ENCODE assay signal across 8 cellular contexts in the genomic region with DNA sequence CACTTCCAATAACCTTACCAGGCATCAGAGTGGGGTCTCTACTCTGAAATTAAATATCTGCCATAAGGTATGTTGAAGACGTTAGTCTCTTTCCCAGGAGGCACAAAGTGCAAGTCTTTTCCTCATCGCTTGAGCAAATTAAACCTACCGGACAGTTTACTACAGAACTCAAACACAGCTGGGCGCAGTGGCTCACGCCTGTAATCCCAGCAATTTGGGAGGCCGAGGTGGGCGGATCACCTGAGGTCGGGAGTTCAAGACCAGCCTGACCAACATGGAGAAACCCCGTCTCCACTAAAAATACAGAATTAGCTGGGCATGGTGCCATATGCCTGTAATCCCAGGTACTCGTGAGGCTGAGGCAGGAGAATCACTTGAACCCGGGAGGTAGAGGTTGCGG. TPM values are rescaled to one million over a fixed set of nuclear protein-coding genes. Genes with fewer than 3 reads are reported as not detected.
DNase-seq lines count a peak whose midpoint lies in the region; ATAC-seq, FAIRE-seq and TF ChIP-seq lines count a peak whose summit lies in the region.
"Not testable (repeated sequence)": the region's sequence is repeated elsewhere in the genome, so short reads cannot be mapped to it uniquely, and the experiment has no call there.

No MANE protein-coding gene starts in this region.

- POLR2A ChIA-PET in CD8-positive, alpha-beta T cell (lab: Charles Lee): interaction anchor here (1.1 to 4.6 kb wide), 8 partner anchors 11 to 190 kb away, joined by 3 to 56 read pairs (median 18); a partner anchor contains a TSS
- POLR2A ChIA-PET in GM12878 (lab: Charles Lee): interaction anchor here (0.5 to 5.3 kb wide), 4 partner anchors 11 to 116 kb away, joined by 4 to 132 read pairs (median 24); a partner anchor contains a TSS

- H3K36me3 ChIP-seq in CD8-positive, alpha-beta T cell (ENCODE audit: insufficient read depth, low read length): peaks cover 13% of the 10 kb centered on the region
- H3K36me3 ChIP-seq in Loucy (ENCODE audit: insufficient read depth, low read length); GM12878 (ENCODE audit: control insufficient read depth in 2 of 2, insufficient read depth in 2 of 2, low read length in 1 of 2); neural progenitor cell; aorta (ENCODE audit: control insufficient read depth in 1 of 2, insufficient read depth in 2 of 2, low read length in 1 of 2): not testable (repeated sequence)

- TF ChIP-seq POLR2A in GM12878 (IDR thresholded peaks at IDR 0.05; ENCODE audit: low read depth, low read length): not testable (repeated sequence)

- H3F3A ChIP-seq in Loucy (ENCODE audit: low read depth): not testable (repeated sequence)
- H3F3A ChIP-seq in neural progenitor cell (ENCODE audit: low read depth): peaks cover 35% of the 10 kb centered on the region

- H3K27ac Mint-ChIP-seq in CD8-positive, alpha-beta T cell; T-helper 2 cell treated with Interferon-gamma antibody and Interleukin-4, amounts not matched to agents 5 μg/mL and 100 μg/mL, for 36 hours; memory B cell; neural progenitor cell: not testable (repeated sequence)

- not testable (repeated sequence) for H3K9me3 Mint-ChIP-seq in CD8-positive, alpha-beta T cell; T-helper 2 cell treated with Interferon-gamma antibody and Interleukin-4, amounts not matched to agents 5 μg/mL and 100 μg/mL, for 36 hours; activated T-cell treated with anti-CD3 and anti-CD28 coated beads, Interleukin-2, amount 50 U/mL, for 4 hours; memory B cell; neural progenitor cell

- CTCF ChIA-PET in CD8-positive, alpha-beta T cell (lab: Charles Lee): interaction anchor here (0.7 to 5.3 kb wide), 3 partner anchors 7 to 182 kb away, joined by 3 to 57 read pairs (median 12); a partner anchor contains a TSS
- CTCF ChIA-PET in GM12878 (lab: Yijun Ruan, JAX): interaction anchor here (1.1 to 6.6 kb wide), 5 partner anchors 8 to 182 kb away, joined by 3 to 62 read pairs (median 13); a partner anchor contains a TSS

- not testable (repeated sequence) for H3K9me2 ChIP-seq in Loucy (replicated peaks; ENCODE audit: low read depth, low read length)

- peaks cover 20% of the 10 kb centered on the region for H3K4me1 ChIP-seq in CD8-positive, alpha-beta T cell (ENCODE audit: insufficient read depth, low read length)
- H3K4me1 ChIP-seq in Loucy (ENCODE audit: insufficient read depth, low read length, poor library complexity, severe bottlenecking): peaks cover 21% of the 10 kb centered on the region
- H3K4me1 ChIP-seq in GM12878 (ENCODE audit: control insufficient read depth, insufficient read depth, low read length); neural progenitor cell; aorta (ENCODE audit: control insufficient read depth in 1 of 2, insufficient read depth in 2 of 2, low read length in 2 of 2): not testable (repeated sequence)

- not testable (repeated sequence) for TF ChIP-seq CTCF in CD8-positive, alpha-beta T cell (IDR thresholded peaks at IDR 0.05); Loucy (conservative IDR thresholded peaks at IDR 0.05; ENCODE audit: low read length); GM12878 (IDR thresholded peaks at IDR 0.05 in 2 of 3, conservative IDR thresholded peaks at IDR 0.05 in 1 of 3; ENCODE audit: control insufficient read depth in 2 of 3, extremely low read depth in 1 of 3, insufficient read depth in 1 of 3, low read depth in 3 of 3, low read length in 3 of 3); neural progenitor cell (IDR thresholded peaks at IDR 0.05)

- SMC1A ChIA-PET in GM12878 (lab: Charles Lee; ENCODE audit: uncharacterized antibody, unreplicated experiment): interaction anchor here (1.0 to 5.0 kb wide), 13 partner anchors 7 to 406 kb away, joined by 3 to 82 read pairs (median 4); a partner anchor contains a TSS

- H3K4me3 ChIP-seq in CD8-positive, alpha-beta T cell (ENCODE audit: low read depth, low read length); Loucy (ENCODE audit: low read length, poor library complexity, severe bottlenecking); aorta (ENCODE audit: low read length in 2 of 2): not testable (repeated sequence)
- H3K4me3 ChIP-seq in GM12878 (peak overlapping the region; percentile 87; the same call in 1 of the 2 replicates), neural progenitor cell (peak overlapping the region; percentile 88)

- H3K4me1 Mint-ChIP-seq in CD8-positive, alpha-beta T cell (ENCODE audit: low read depth): peaks cover 35% of the 10 kb centered on the region
- H3K4me1 Mint-ChIP-seq in T-helper 2 cell treated with Interferon-gamma antibody and Interleukin-4, amounts not matched to agents 5 μg/mL and 100 μg/mL, for 36 hours (ENCODE audit: low read depth): peaks cover 28% of the 10 kb centered on the region
- H3K4me1 Mint-ChIP-seq in activated T-cell treated with anti-CD3 and anti-CD28 coated beads, Interleukin-2, amount 50 U/mL, for 4 hours (ENCODE audit: low read depth): peaks cover 27% of the 10 kb centered on the region
- H3K4me1 Mint-ChIP-seq in memory B cell (peaks cover 26% of the 10 kb centered on the region), neural progenitor cell (peaks cover 25% of the 10 kb centered on the region)

- not testable (repeated sequence) for TF ChIP-seq EP300 in GM12878 (IDR thresholded peaks at IDR 0.05; ENCODE audit: borderline replicate concordance in 1 of 2, control insufficient read depth in 1 of 2, low read depth in 2 of 2, low read length in 2 of 2)

- TF ChIP-seq RAD21 in GM12878 (IDR thresholded peaks at IDR 0.05; ENCODE audit: insufficient read depth, low read depth, low read length): not testable (repeated sequence)

- not testable (repeated sequence) for H2AFZ ChIP-seq in Loucy (ENCODE audit: low read length); GM12878 (ENCODE audit: control insufficient read depth, low read depth, low read length); neural progenitor cell (replicated peaks)

- not testable (repeated sequence) for H4K20me1 ChIP-seq in Loucy (ENCODE audit: insufficient read depth, low read length, poor library complexity, severe bottlenecking); GM12878 (ENCODE audit: control insufficient read depth, insufficient read depth); neural progenitor cell (ENCODE audit: low read depth)

- H3K27ac ChIP-seq in CD8-positive, alpha-beta T cell (ENCODE audit: low read depth, low read length); GM12878 (ENCODE audit: control insufficient read depth, insufficient read depth); neural progenitor cell; aorta (ENCODE audit: low read depth in 1 of 2, low read length in 2 of 2): not testable (repeated sequence)

- RAD21 ChIA-PET in GM12878 (lab: Charles Lee; ENCODE audit: unreplicated experiment): interaction anchor here (1.2 to 3.4 kb wide), 5 partner anchors 9 to 34 kb away, joined by 3 to 42 read pairs (median 20); a partner anchor contains a TSS

- ATAC-seq in CD8-positive, alpha-beta T cell; activated T-cell treated with anti-CD3 and anti-CD28 coated beads, Interleukin-2, amount 50 U/mL, for 4 hours; GM12878; memory B cell (ENCODE audit: low read depth); aorta (ENCODE audit: low FRiP score): not testable (repeated sequence)

- H3K79me2 ChIP-seq in Loucy (ENCODE audit: insufficient read depth, low read length) (peaks cover 31% of the 10 kb centered on the region), GM12878 (ENCODE audit: control insufficient read depth, insufficient read depth, low read length) (peaks cover 22% of the 10 kb centered on the region), neural progenitor cell (ENCODE audit: low read depth) (peaks cover 20% of the 10 kb centered on the region)

- in situ Hi-C loops in GM12878 (cut with MboI): not testable (repeated sequence)

- H3K36me3 Mint-ChIP-seq in CD8-positive, alpha-beta T cell: peaks cover 31% of the 10 kb centered on the region
- peaks cover 27% of the 10 kb centered on the region for H3K36me3 Mint-ChIP-seq in T-helper 2 cell treated with Interferon-gamma antibody and Interleukin-4, amounts not matched to agents 5 μg/mL and 100 μg/mL, for 36 hours (ENCODE audit: low read depth)
- H3K36me3 Mint-ChIP-seq in activated T-cell treated with anti-CD3 and anti-CD28 coated beads, Interleukin-2, amount 50 U/mL, for 4 hours (ENCODE audit: insufficient read depth): peaks cover 13% of the 10 kb centered on the region
- not testable (repeated sequence) for H3K36me3 Mint-ChIP-seq in memory B cell
- H3K36me3 Mint-ChIP-seq in neural progenitor cell: peaks cover 20% of the 10 kb centered on the region

- H3K9me3 ChIP-seq in CD8-positive, alpha-beta T cell (ENCODE audit: low read length); Loucy (ENCODE audit: insufficient read depth, low read depth, low read length); GM12878 (replicated peaks; ENCODE audit: control insufficient read depth, insufficient read depth, low read length); neural progenitor cell (ENCODE audit: low read depth); aorta (ENCODE audit: control insufficient read depth, low read length): not testable (repeated sequence)

- peak overlapping the region; percentile 78 for H3K4me2 ChIP-seq in Loucy (ENCODE audit: low read depth, low read length, poor library complexity, severe bottlenecking)
- H3K4me2 ChIP-seq in GM12878 (ENCODE audit: control insufficient read depth, insufficient read depth): not testable (repeated sequence)
- peak overlapping the region; percentile 84 for H3K4me2 ChIP-seq in neural progenitor cell

- intact Hi-C loops in CD8-positive, alpha-beta T cell (cut with DNase I, micrococcal nuclease): loop anchor here in 1 of 2 experiments (5.0 kb wide), 1 partner anchor 243 kb away; a partner anchor contains a TSS
- intact Hi-C loops in GM12878 (cut with micrococcal nuclease; ENCODE audit: unreplicated experiment); aorta (cut with DNase I): not testable (repeated sequence)

- not testable (repeated sequence) for H3K27me3 Mint-ChIP-seq in CD8-positive, alpha-beta T cell (ENCODE audit: low read depth); T-helper 2 cell treated with Interferon-gamma antibody and Interleukin-4, amounts not matched to agents 5 μg/mL and 100 μg/mL, for 36 hours (ENCODE audit: low read depth); activated T-cell treated with anti-CD3 and anti-CD28 coated beads, Interleukin-2, amount 50 U/mL, for 4 hours (ENCODE audit: low read depth); memory B cell
- H3K27me3 Mint-ChIP-seq in neural progenitor cell (ENCODE audit: insufficient read depth, low read depth): peaks cover 13% of the 10 kb centered on the region

- peak overlapping the region; percentile 97 for H3K4me3 Mint-ChIP-seq in CD8-positive, alpha-beta T cell
- peak overlapping the region; percentile 96 for H3K4me3 Mint-ChIP-seq in T-helper 2 cell treated with Interferon-gamma antibody and Interleukin-4, amounts not matched to agents 5 μg/mL and 100 μg/mL, for 36 hours
- peak overlapping the region; percentile 97 for H3K4me3 Mint-ChIP-seq in activated T-cell treated with anti-CD3 and anti-CD28 coated beads, Interleukin-2, amount 50 U/mL, for 4 hours
- H3K4me3 Mint-ChIP-seq in memory B cell (peak overlapping the region; percentile 96), neural progenitor cell (peak overlapping the region; percentile 99)

- not testable (repeated sequence) for BruUV-seq in GM12878 (replicated peaks; lab: Mats Ljungman, UMichigan)

- H3K9ac ChIP-seq in Loucy (ENCODE audit: low read depth, low read length, poor library complexity, severe bottlenecking); GM12878 (ENCODE audit: control insufficient read depth, insufficient read depth, low read length); neural progenitor cell: not testable (repeated sequence)

- FAIRE-seq in GM12878 (lab: Jason Lieb, UNC): not testable (repeated sequence)

- WGBS in GM12878 (ENCODE audit: insufficient coverage, insufficient replicate concordance, low lambda C conversion rate, missing lambda C conversion rate): 95% methylated on average over 12 of the region's 12 CpGs
- WGBS in aorta, 2 donors: 83 to 87% methylated on average over 12 of the region's 12 CpGs

- not testable (repeated sequence) for H3K27me3 ChIP-seq in CD8-positive, alpha-beta T cell (ENCODE audit: insufficient read depth, low read length); Loucy (ENCODE audit: insufficient read depth, low read length, poor library complexity, severe bottlenecking); GM12878 (replicated peaks in 1 of 2; ENCODE audit: control insufficient read depth in 2 of 2, insufficient read depth in 2 of 2, low read length in 1 of 2); neural progenitor cell; aorta (ENCODE audit: control insufficient read depth in 1 of 2, insufficient read depth in 2 of 2, low read length in 1 of 2)

- not testable (repeated sequence) for DNase-seq in CD8-positive, alpha-beta T cell; T-helper 2 cell treated with Interferon-gamma antibody and Interleukin-4, amounts not matched to agents 5 μg/mL and 100 μg/mL, for 36 hours (ENCODE audit: low spot score); activated T-cell treated with anti-CD3 and anti-CD28 coated beads, Interleukin-2, amount 50 U/mL, for 4 hours; GM12878 (ENCODE audit: low read depth, low spot score); memory B cell (ENCODE audit: low spot score in 2 of 2); neural progenitor cell (ENCODE audit: low spot score)
- DNase-seq in aorta: peak; percentile 9 to 17

RNA-seq across cellular contexts. Expression of a gene that starts 1.6 kb away (rescaled TPM):
- total RNA-seq in CD8-positive, alpha-beta T cell: 10 to 100 TPM; 90.4 to 91.1 TPM
- 100 to 1,000 TPM; 257 to 294 (median 273) TPM for total RNA-seq in activated T-cell treated with anti-CD3 and anti-CD28 coated beads, Interleukin-2, amount 50 U/mL, for 4 hours
- total RNA-seq in GM12878 (2013; cell fraction: nucleolus; rRNA removed): 41.3 and 42.6 TPM in 2 replicates
- total RNA-seq in GM12878 (2014; rRNA removed) (265 and 276 TPM in 2 replicates), GM12878 (2014; rRNA removed; fragmentation: Illumina TruSeq; extraction: Trizol) (95.3 and 103 TPM in 2 replicates), GM12878 (2021) (173 and 174 TPM in 2 replicates), neural progenitor cell (ENCODE audit: low replicate concordance) (47.7 and 94.7 TPM in 2 replicates), aorta (10 to 100 TPM; 84.8 to 88.3 TPM)
- 116 TPM for polyA plus RNA-seq in GM12878 (2011; ENCODE audit: low read depth)
- polyA plus RNA-seq in GM12878 (2011; rRNA removed) (136 and 144 TPM in 2 replicates), GM12878 (2014; fragmentation: Illumina TruSeq; extraction: Trizol) (57.8 and 85.9 TPM in 2 replicates), GM12878 (2014; fragmentation: Nextera tagmentation; extraction: Ambion mirVana) (10 to 100 TPM; 25.0 to 67.7 TPM), GM12878 (2014; rRNA removed) (247 and 255 TPM in 2 replicates), GM12878 (2016; fragmentation: Nextera tagmentation; extraction: Ambion mirVana) (100 to 1,000 TPM; 292 to 298 TPM), aorta (100 to 1,000 TPM; 204 to 227 TPM)
- polyA plus RNA-seq in GM12878 (2011; cell fraction: cytosol; rRNA removed): 203 and 204 TPM in 2 replicates
- polyA plus RNA-seq in GM12878 (2011; cell fraction: nucleus; rRNA removed): 103 and 123 TPM in 2 replicates
- polyA plus RNA-seq in GM12878 (2012): 151 and 159 TPM in 2 replicates
- polyA minus RNA-seq in GM12878 (2011; rRNA and poly(A)+ RNA removed): 34.9 and 51.0 TPM in 2 replicates
- 30.6 and 37.3 TPM in 2 replicates for polyA minus RNA-seq in GM12878 (2011; cell fraction: cytosol; rRNA and poly(A)+ RNA removed)
- polyA minus RNA-seq in GM12878 (2011; cell fraction: nucleus; rRNA and poly(A)+ RNA removed): 20.2 and 24.3 TPM in 2 replicates

RNA-seq across cellular contexts. Expression of a gene that starts 7.0 kb away (rescaled TPM):
- total RNA-seq in CD8-positive, alpha-beta T cell: 1 to 10 TPM; 1.1 to 1.2 TPM
- 10 to 100 TPM in 1 of 3 donors, 1 to 10 TPM in 2; 7.0 to 16.0 (median 9.3) TPM for total RNA-seq in activated T-cell treated with anti-CD3 and anti-CD28 coated beads, Interleukin-2, amount 50 U/mL, for 4 hours
- total RNA-seq in GM12878 (2013; cell fraction: nucleolus; rRNA removed): 3.7 and 3.8 TPM in 2 replicates
- total RNA-seq in GM12878 (2014; rRNA removed) (4.6 and 5.9 TPM in 2 replicates), GM12878 (2014; rRNA removed; fragmentation: Illumina TruSeq; extraction: Trizol) (11.0 and 12.4 TPM in 2 replicates), GM12878 (2021) (20.4 and 22.2 TPM in 2 replicates), neural progenitor cell (ENCODE audit: low replicate concordance) (14.3 and 15.1 TPM in 2 replicates), aorta (100 to 1,000 TPM; 127 to 135 TPM)
- 21.7 TPM for polyA plus RNA-seq in GM12878 (2011; ENCODE audit: low read depth)
- polyA plus RNA-seq in GM12878 (2011; rRNA removed) (0.75 and 0.86 TPM in 2 replicates), GM12878 (2014; fragmentation: Illumina TruSeq; extraction: Trizol) (30.7 and 34.1 TPM in 2 replicates), GM12878 (2014; fragmentation: Nextera tagmentation; extraction: Ambion mirVana) (10 to 100 TPM in 1 of 2 experiments, 1 to 10 TPM in 1; 7.9 to 17.2 TPM), GM12878 (2014; rRNA removed) (12.7 and 15.5 TPM in 2 replicates), GM12878 (2016; fragmentation: Nextera tagmentation; extraction: Ambion mirVana) (10 to 100 TPM; 16.3 to 19.2 TPM), aorta (100 to 1,000 TPM; 266 to 643 TPM)
- polyA plus RNA-seq in GM12878 (2011; cell fraction: cytosol; rRNA removed): 0.32 and 0.57 TPM in 2 replicates
- polyA plus RNA-seq in GM12878 (2011; cell fraction: nucleus; rRNA removed): 0.18 and 0.24 TPM in 2 replicates
- 39.2 and 41.9 TPM in 2 replicates for polyA plus RNA-seq in GM12878 (2012)
- polyA minus RNA-seq in GM12878 (2011; rRNA and poly(A)+ RNA removed): 0.29 TPM in 1 of 2 replicates, not detected in the other
- polyA minus RNA-seq in GM12878 (2011; cell fraction: cytosol; rRNA and poly(A)+ RNA removed): 1.1 TPM in 1 of 2 replicates, not detected in the other
- 0.48 TPM in 1 of 2 replicates, not detected in the other for polyA minus RNA-seq in GM12878 (2011; cell fraction: nucleus; rRNA and poly(A)+ RNA removed)

RNA-seq across cellular contexts. Expression of a gene that starts 11.4 kb away (rescaled TPM):
- 1 to 10 TPM; 3.0 to 3.7 TPM for total RNA-seq in CD8-positive, alpha-beta T cell
- 1 to 10 TPM; 4.2 to 4.3 (median 4.3) TPM for total RNA-seq in activated T-cell treated with anti-CD3 and anti-CD28 coated beads, Interleukin-2, amount 50 U/mL, for 4 hours
- total RNA-seq in GM12878 (2013; cell fraction: nucleolus; rRNA removed): 21.5 and 22.0 TPM in 2 replicates
- total RNA-seq in GM12878 (2014; rRNA removed) (14.0 and 15.6 TPM in 2 replicates), GM12878 (2014; rRNA removed; fragmentation: Illumina TruSeq; extraction: Trizol) (11.6 and 12.2 TPM in 2 replicates), GM12878 (2021) (10.9 and 11.3 TPM in 2 replicates), neural progenitor cell (ENCODE audit: low replicate concordance) (33.8 and 39.7 TPM in 2 replicates), aorta (1 to 10 TPM; 5.0 to 8.9 TPM)
- polyA plus RNA-seq in GM12878 (2011; ENCODE audit: low read depth): 7.8 TPM
- polyA plus RNA-seq in GM12878 (2011; rRNA removed) (9.7 and 11.9 TPM in 2 replicates), GM12878 (2014; fragmentation: Illumina TruSeq; extraction: Trizol) (10.0 and 12.5 TPM in 2 replicates), GM12878 (2014; fragmentation: Nextera tagmentation; extraction: Ambion mirVana) (10 to 100 TPM in 1 of 2 experiments, 1 to 10 TPM in 1; 9.7 to 12.9 TPM), GM12878 (2014; rRNA removed) (13.1 and 13.4 TPM in 2 replicates), GM12878 (2016; fragmentation: Nextera tagmentation; extraction: Ambion mirVana) (10 to 100 TPM; 11.2 to 11.9 TPM), aorta (10 to 100 TPM in 1 of 2 donors, 1 to 10 TPM in 1; 1.4 to 10.7 TPM)
- 13.6 and 16.7 TPM in 2 replicates for polyA plus RNA-seq in GM12878 (2011; cell fraction: cytosol; rRNA removed)
- 25.1 and 37.1 TPM in 2 replicates for polyA plus RNA-seq in GM12878 (2011; cell fraction: nucleus; rRNA removed)
- polyA plus RNA-seq in GM12878 (2012): 10.0 and 13.9 TPM in 2 replicates
- polyA minus RNA-seq in GM12878 (2011; rRNA and poly(A)+ RNA removed): 14.5 and 23.8 TPM in 2 replicates
- polyA minus RNA-seq in GM12878 (2011; cell fraction: cytosol; rRNA and poly(A)+ RNA removed): 4.8 and 4.9 TPM in 2 replicates
- 9.6 and 14.0 TPM in 2 replicates for polyA minus RNA-seq in GM12878 (2011; cell fraction: nucleus; rRNA and poly(A)+ RNA removed)

RNA-seq across cellular contexts. Expression of a gene that starts 11.5 kb away (rescaled TPM):
- total RNA-seq in CD8-positive, alpha-beta T cell: 1,000 to 10,000 TPM; 6,306 to 6,659 TPM
- total RNA-seq in activated T-cell treated with anti-CD3 and anti-CD28 coated beads, Interleukin-2, amount 50 U/mL, for 4 hours: 1,000 to 10,000 TPM; 2,132 to 2,236 (median 2,176) TPM
- total RNA-seq in GM12878 (2013; cell fraction: nucleolus; rRNA removed): 225 and 307 TPM in 2 replicates
- total RNA-seq in GM12878 (2014; rRNA removed) (5,288 and 5,830 TPM in 2 replicates), GM12878 (2014; rRNA removed; fragmentation: Illumina TruSeq; extraction: Trizol) (9,122 and 9,683 TPM in 2 replicates), GM12878 (2021) (2,708 and 2,801 TPM in 2 replicates), neural progenitor cell (ENCODE audit: low replicate concordance) (3,368 and 3,415 TPM in 2 replicates), aorta (1,000 to 10,000 TPM; 1,406 to 1,521 TPM)
- 7,877 TPM for polyA plus RNA-seq in GM12878 (2011; ENCODE audit: low read depth)
- polyA plus RNA-seq in GM12878 (2011; rRNA removed) (8,626 and 8,787 TPM in 2 replicates), GM12878 (2014; fragmentation: Illumina TruSeq; extraction: Trizol) (13,800 and 18,255 TPM in 2 replicates), GM12878 (2014; fragmentation: Nextera tagmentation; extraction: Ambion mirVana) (over 10,000 TPM in 1 of 2 experiments, 1,000 to 10,000 TPM in 1; 9,903 to 14,234 TPM), GM12878 (2014; rRNA removed) (8,943 and 9,277 TPM in 2 replicates), GM12878 (2016; fragmentation: Nextera tagmentation; extraction: Ambion mirVana) (1,000 to 10,000 TPM; 3,244 to 3,511 TPM), aorta (over 10,000 TPM; 13,485 to 25,693 TPM)
- 5,415 and 5,719 TPM in 2 replicates for polyA plus RNA-seq in GM12878 (2011; cell fraction: cytosol; rRNA removed)
- polyA plus RNA-seq in GM12878 (2011; cell fraction: nucleus; rRNA removed): 1,388 and 2,538 TPM in 2 replicates
- 15,754 and 16,740 TPM in 2 replicates for polyA plus RNA-seq in GM12878 (2012)
- polyA minus RNA-seq in GM12878 (2011; rRNA and poly(A)+ RNA removed): 620 and 1,060 TPM in 2 replicates
- 286 and 348 TPM in 2 replicates for polyA minus RNA-seq in GM12878 (2011; cell fraction: cytosol; rRNA and poly(A)+ RNA removed)
- 366 and 428 TPM in 2 replicates for polyA minus RNA-seq in GM12878 (2011; cell fraction: nucleus; rRNA and poly(A)+ RNA removed)

RNA-seq across cellular contexts. Expression of a gene that starts 15.8 kb away (rescaled TPM):
- 1 to 10 TPM; 7.2 to 7.7 TPM for total RNA-seq in CD8-positive, alpha-beta T cell
- 10 to 100 TPM; 72.6 to 79.3 (median 73.9) TPM for total RNA-seq in activated T-cell treated with anti-CD3 and anti-CD28 coated beads, Interleukin-2, amount 50 U/mL, for 4 hours
- 77.9 and 89.0 TPM in 2 replicates for total RNA-seq in GM12878 (2013; cell fraction: nucleolus; rRNA removed)
- total RNA-seq in GM12878 (2014; rRNA removed) (78.0 and 79.1 TPM in 2 replicates), GM12878 (2014; rRNA removed; fragmentation: Illumina TruSeq; extraction: Trizol) (48.7 and 51.2 TPM in 2 replicates), GM12878 (2021) (67.7 and 68.3 TPM in 2 replicates), neural progenitor cell (ENCODE audit: low replicate concordance) (73.2 and 131 TPM in 2 replicates), aorta (10 to 100 TPM; 88.9 to 91.1 TPM)
- 33.2 TPM for polyA plus RNA-seq in GM12878 (2011; ENCODE audit: low read depth)
- polyA plus RNA-seq in GM12878 (2011; rRNA removed) (61.1 and 79.6 TPM in 2 replicates), GM12878 (2014; fragmentation: Illumina TruSeq; extraction: Trizol) (58.5 and 64.0 TPM in 2 replicates), GM12878 (2014; fragmentation: Nextera tagmentation; extraction: Ambion mirVana) (10 to 100 TPM in 1 of 2 experiments, 1 to 10 TPM in 1; 8.8 to 20.6 TPM), GM12878 (2014; rRNA removed) (77.0 and 77.2 TPM in 2 replicates), GM12878 (2016; fragmentation: Nextera tagmentation; extraction: Ambion mirVana) (10 to 100 TPM; 88.9 to 98.6 TPM), aorta (10 to 100 TPM; 54.5 to 96.7 TPM)
- 116 and 131 TPM in 2 replicates for polyA plus RNA-seq in GM12878 (2011; cell fraction: cytosol; rRNA removed)
- 60.2 and 80.5 TPM in 2 replicates for polyA plus RNA-seq in GM12878 (2011; cell fraction: nucleus; rRNA removed)
- polyA plus RNA-seq in GM12878 (2012): 55.5 and 66.2 TPM in 2 replicates
- 63.3 and 106 TPM in 2 replicates for polyA minus RNA-seq in GM12878 (2011; rRNA and poly(A)+ RNA removed)
- 31.5 and 35.2 TPM in 2 replicates for polyA minus RNA-seq in GM12878 (2011; cell fraction: cytosol; rRNA and poly(A)+ RNA removed)
- 30.1 and 33.3 TPM in 2 replicates for polyA minus RNA-seq in GM12878 (2011; cell fraction: nucleus; rRNA and poly(A)+ RNA removed)
